Comparison of ENCODE assay signal across 8 cellular contexts in the genomic region with DNA sequence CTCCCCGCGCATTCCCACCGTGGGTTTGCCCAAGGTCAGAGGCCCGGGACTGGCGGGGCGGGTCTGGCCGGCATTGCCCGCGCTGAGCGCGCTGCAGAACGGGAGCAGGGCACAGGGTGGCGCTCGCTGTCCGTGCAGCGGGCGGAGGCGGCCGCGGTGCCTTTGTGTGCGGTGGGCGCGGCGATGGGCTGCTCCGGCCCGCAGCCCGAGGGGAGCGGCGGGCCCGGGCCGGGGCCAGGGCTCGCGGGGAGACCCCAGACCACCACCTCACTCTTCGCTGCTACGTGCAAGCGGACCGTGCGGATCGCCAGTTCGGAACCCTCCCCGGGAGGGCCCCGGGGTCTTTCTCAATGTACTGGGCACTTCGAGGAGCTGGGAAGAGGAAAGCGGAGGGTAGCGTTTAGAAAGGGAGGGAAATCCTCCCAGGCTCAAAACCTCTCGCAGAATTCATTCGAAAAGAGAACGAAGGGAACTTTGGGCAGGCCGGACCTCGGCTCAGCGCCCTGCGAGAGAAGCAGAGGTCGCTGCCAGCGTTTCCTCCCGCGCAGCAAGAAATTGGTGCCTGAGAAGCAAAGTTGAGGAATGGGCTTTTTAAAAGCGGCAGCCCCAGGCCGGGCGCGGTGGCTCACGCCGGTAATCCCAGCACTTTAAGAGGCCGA. TPM values are rescaled to one million over a fixed set of nuclear protein-coding genes. Genes with fewer than 3 reads are reported as not detected.
DNase-seq lines count a peak whose midpoint lies in the region; ATAC-seq, FAIRE-seq and TF ChIP-seq lines count a peak whose summit lies in the region.

No MANE protein-coding gene starts in this region.

- H3K4me1 ChIP-seq in ES-I3 (ENCODE audit: insufficient read depth, low read length) (peaks cover 32% of the 10 kb centered on the region), mammary epithelial cell (ENCODE audit: insufficient read depth, low read length) (peaks cover 4% of the 10 kb centered on the region), liver (ENCODE audit: control insufficient read depth in 4 of 4, insufficient read depth in 4 of 4, low read length in 3 of 4) (peaks cover 5 to 12% (median 9%) of the 10 kb centered on the region in 4 donors)

- peaks cover 17% of the 10 kb centered on the region for H3K27me3 ChIP-seq in mammary epithelial cell (ENCODE audit: insufficient read depth, low read length)
- H3K27me3 ChIP-seq in liver (ENCODE audit: control insufficient read depth in 4 of 4, insufficient read depth in 4 of 4, low read length in 3 of 4): peaks cover 0 to 39% (median 17%) of the 10 kb centered on the region in 4 donors

- WGBS in mammary epithelial cell (ENCODE audit: low coverage, missing lambda C conversion rate): 0% methylated on average over 16 of the region's 63 CpGs
- 3% methylated on average over 63 of the region's 63 CpGs for WGBS in liver

- intact Hi-C loops in mammary epithelial cell (cut with micrococcal nuclease): loop anchor here (1.0 to 10.0 kb wide), 5 partner anchors 56 to 1307 kb away; no protein-coding TSS in a partner anchor

- dilution Hi-C loops in mammary epithelial cell (cut with HindIII; ENCODE audit: low sequenced_read_pairs): loop anchor here (25.0 kb wide), 1 partner anchor 734 kb away; no protein-coding TSS in a partner anchor

- CTCF ChIA-PET in mammary epithelial cell (lab: Charles Lee; ENCODE audit: low non-redundant PET): no interaction called here

- in situ Hi-C loops in mammary epithelial cell (cut with MboI; ENCODE audit: low sequenced_read_pairs in 2 of 2): loop anchor here (10.0 to 25.0 kb wide), 5 partner anchors 209 to 987 kb away; no protein-coding TSS in a partner anchor

- DNase-seq in LNCaP clone FGC (ENCODE audit: low read depth) (no peak), mammary epithelial cell (peak; percentile 37), urothelium cell line (ENCODE audit: low spot score) (peak; percentile 37), GM19240 (ENCODE audit: insufficient read length, low spot score) (no peak)

- no peaks in the 10 kb centered on the region for H4K20me1 ChIP-seq in mammary epithelial cell (ENCODE audit: insufficient read depth, low read length)

- no peaks in the 10 kb centered on the region for H3K79me2 ChIP-seq in mammary epithelial cell (ENCODE audit: insufficient read depth, low read length)

- no TSS peak for BruUV-seq in mammary epithelial cell (replicated peaks; lab: Mats Ljungman, UMichigan)

- peak overlapping the region; percentile 75 for H3K4me2 ChIP-seq in mammary epithelial cell (ENCODE audit: insufficient read depth, low read depth, low read length)

- H2AFZ ChIP-seq in mammary epithelial cell (ENCODE audit: low read depth, low read length): peak overlapping the region; percentile 100

- no peak for FAIRE-seq in urothelium cell line (lab: Jason Lieb, UNC)

- TF ChIP-seq RAD21 in liver (IDR thresholded peaks at IDR 0.05): peak; percentile 67 to 74

- H3K4me3 ChIP-seq in LNCaP clone FGC (ENCODE audit: low read depth, low read length) (peak overlapping the region; percentile 23), mammary epithelial cell (replicated peaks in 1 of 3; ENCODE audit: insufficient read depth in 1 of 3, low read depth in 2 of 3, low read length in 3 of 3) (peak overlapping the region; percentile 52 to 77 (median 55)), liver (ENCODE audit: low read depth in 1 of 3, low read length in 3 of 3) (peak overlapping the region; percentile 41 to 53 (median 46))

- TF ChIP-seq CTCF in LNCaP clone FGC (IDR thresholded peaks at IDR 0.05; ENCODE audit: control insufficient read depth, extremely low read depth, insufficient read depth): peak; percentile 92
- peak; percentile 52 to 74 for TF ChIP-seq CTCF in mammary epithelial cell (conservative IDR thresholded peaks at IDR 0.05 in 1 of 2, IDR thresholded peaks at IDR 0.05 in 1 of 2; ENCODE audit: extremely low read depth in 1 of 2, insufficient read depth in 1 of 2, low read depth in 1 of 2, low read length in 2 of 2)
- TF ChIP-seq CTCF in liver (IDR thresholded peaks at IDR 0.05; ENCODE audit: low read depth, low read length, missing input control): peak; percentile 64

- H3K9me3 ChIP-seq in ES-I3 (ENCODE audit: control insufficient read depth, insufficient read depth, low read length) (no peaks in the 10 kb centered on the region), mammary epithelial cell (replicated peaks; ENCODE audit: insufficient read depth, low read length) (no peaks in the 10 kb centered on the region), liver (ENCODE audit: control insufficient read depth in 4 of 4, low read length in 3 of 4) (no peaks in the 10 kb centered on the region)

- ATAC-seq in GM21619 (IDR thresholded peaks at IDR 0.05; ENCODE audit: unreplicated experiment) (peak; percentile 89), GM21447 (IDR thresholded peaks at IDR 0.05; ENCODE audit: unreplicated experiment) (no peak)

- H3K9ac ChIP-seq in ES-I3 (ENCODE audit: low read depth, low read length) (peak overlapping the region; percentile 83), mammary epithelial cell (ENCODE audit: insufficient read depth, low read length) (no peak overlapping the region), liver (ENCODE audit: low read depth in 1 of 2, low read length in 2 of 2) (no peak overlapping the region)

- H3K27ac ChIP-seq in mammary epithelial cell (ENCODE audit: insufficient read depth, low read depth, low read length) (no peak overlapping the region), liver (ENCODE audit: low read depth in 1 of 2, low read length in 2 of 2) (no peak overlapping the region)

- no peaks in the 10 kb centered on the region for H3K36me3 ChIP-seq in ES-I3 (ENCODE audit: insufficient read depth, low read length)
- no peaks in the 10 kb centered on the region for H3K36me3 ChIP-seq in mammary epithelial cell (ENCODE audit: insufficient read depth, low read length)
- no peaks in the 10 kb centered on the region for H3K36me3 ChIP-seq in liver (ENCODE audit: control insufficient read depth in 4 of 4, insufficient read depth in 3 of 4, low read depth in 1 of 4, low read length in 3 of 4)

TF ChIP-seq in liver, 16 proteins besides CTCF, POLR2A, EP300 and RAD21:
- TF ChIP-seq, protein P1, sequence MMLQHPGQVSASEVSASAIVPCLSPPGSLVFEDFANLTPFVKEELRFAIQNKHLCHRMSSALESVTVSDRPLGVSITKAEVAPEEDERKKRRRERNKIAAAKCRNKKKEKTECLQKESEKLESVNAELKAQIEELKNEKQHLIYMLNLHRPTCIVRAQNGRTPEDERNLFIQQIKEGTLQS (IDR thresholded peaks at IDR 0.05): no peak
- TF ChIP-seq SP1 (IDR thresholded peaks at IDR 0.05) (no peak), EGR1 (IDR thresholded peaks at IDR 0.05; ENCODE audit: low read depth in 2 of 2) (no peak), HNF4G (IDR thresholded peaks at IDR 0.05) (no peak), RXRA (IDR thresholded peaks at IDR 0.05) (no peak), GABPA (IDR thresholded peaks at IDR 0.05 in 1 of 2, conservative IDR thresholded peaks at IDR 0.05 in 1 of 2) (no peak)
- TF ChIP-seq, protein P2, sequence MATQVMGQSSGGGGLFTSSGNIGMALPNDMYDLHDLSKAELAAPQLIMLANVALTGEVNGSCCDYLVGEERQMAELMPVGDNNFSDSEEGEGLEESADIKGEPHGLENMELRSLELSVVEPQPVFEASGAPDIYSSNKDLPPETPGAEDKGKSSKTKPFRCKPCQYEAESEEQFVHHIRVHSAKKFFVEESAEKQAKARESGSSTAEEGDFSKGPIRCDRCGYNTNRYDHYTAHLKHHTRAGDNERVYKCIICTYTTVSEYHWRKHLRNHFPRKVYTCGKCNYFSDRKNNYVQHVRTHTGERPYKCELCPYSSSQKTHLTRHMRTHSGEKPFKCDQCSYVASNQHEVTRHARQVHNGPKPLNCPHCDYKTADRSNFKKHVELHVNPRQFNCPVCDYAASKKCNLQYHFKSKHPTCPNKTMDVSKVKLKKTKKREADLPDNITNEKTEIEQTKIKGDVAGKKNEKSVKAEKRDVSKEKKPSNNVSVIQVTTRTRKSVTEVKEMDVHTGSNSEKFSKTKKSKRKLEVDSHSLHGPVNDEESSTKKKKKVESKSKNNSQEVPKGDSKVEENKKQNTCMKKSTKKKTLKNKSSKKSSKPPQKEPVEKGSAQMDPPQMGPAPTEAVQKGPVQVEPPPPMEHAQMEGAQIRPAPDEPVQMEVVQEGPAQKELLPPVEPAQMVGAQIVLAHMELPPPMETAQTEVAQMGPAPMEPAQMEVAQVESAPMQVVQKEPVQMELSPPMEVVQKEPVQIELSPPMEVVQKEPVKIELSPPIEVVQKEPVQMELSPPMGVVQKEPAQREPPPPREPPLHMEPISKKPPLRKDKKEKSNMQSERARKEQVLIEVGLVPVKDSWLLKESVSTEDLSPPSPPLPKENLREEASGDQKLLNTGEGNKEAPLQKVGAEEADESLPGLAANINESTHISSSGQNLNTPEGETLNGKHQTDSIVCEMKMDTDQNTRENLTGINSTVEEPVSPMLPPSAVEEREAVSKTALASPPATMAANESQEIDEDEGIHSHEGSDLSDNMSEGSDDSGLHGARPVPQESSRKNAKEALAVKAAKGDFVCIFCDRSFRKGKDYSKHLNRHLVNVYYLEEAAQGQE (IDR thresholded peaks at IDR 0.05): no peak
- TF ChIP-seq, protein P3, sequence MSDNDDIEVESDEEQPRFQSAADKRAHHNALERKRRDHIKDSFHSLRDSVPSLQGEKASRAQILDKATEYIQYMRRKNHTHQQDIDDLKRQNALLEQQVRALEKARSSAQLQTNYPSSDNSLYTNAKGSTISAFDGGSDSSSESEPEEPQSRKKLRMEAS (IDR thresholded peaks at IDR 0.05): no peak

RNA-seq across cellular contexts. Expression of a gene that starts 8.5 kb away (rescaled TPM):
- total RNA-seq in mammary epithelial cell (under 1 TPM in 1 of 2 donors, not detected in 1; 0.21 TPM), liver (not detected)
- polyA plus RNA-seq in mammary epithelial cell (0.10 TPM), liver (not detected)
- not detected for polyA minus RNA-seq in mammary epithelial cell

Comparison
In these comparisons a context has a peak if more than half of its experiments do, and no peak if none do; other contexts are left out.
1. DNase-seq: peak in mammary epithelial cell (single experiment) and urothelium cell line (single experiment); none in LNCaP clone FGC (single experiment) and GM19240 (single experiment).
2. Peak in every context shown above with its lines, with median percentiles within 50 percentile points of each other: H3K4me3 ChIP-seq and CTCF ChIP-seq.